9 cellular contexts compared by ENCODE assay signal in genomic region chr4:144421056-144421455, GRCh38.
"Had no signal": no experiment of that assay in that cellular context is flagged by ENCODE, and none has a peak within 500 bp of the region (broad histone marks: within the 10 kb centered on the region; RNA-seq: fewer than 3 reads in every experiment).

No MANE protein-coding gene starts in this region.

- H3K36me3 ChIP-seq: HAP-1 had no signal

- H3K4me3 ChIP-seq: GM23248, HAP-1 had no signal

- H3K27ac ChIP-seq: GM23248, HL-60, KMS-11 had no signal

- H3K9me3 ChIP-seq: HAP-1 had no signal

- ATAC-seq: HCT116, HepG2 had no signal

- FAIRE-seq: HepG2 had no signal

- DNase-seq: GM23248, GOT3, H7, KBM-7 had no signal

- H2AFZ ChIP-seq: GM23248 had no signal

- H3K4me1 ChIP-seq: HAP-1 had no signal

- H3K4me2 ChIP-seq: KMS-11 had no signal

- H3K9ac ChIP-seq: GM23248, KMS-11 had no signal
